Comparison of ENCODE assay signal across 18 cellular contexts in the genomic region with DNA sequence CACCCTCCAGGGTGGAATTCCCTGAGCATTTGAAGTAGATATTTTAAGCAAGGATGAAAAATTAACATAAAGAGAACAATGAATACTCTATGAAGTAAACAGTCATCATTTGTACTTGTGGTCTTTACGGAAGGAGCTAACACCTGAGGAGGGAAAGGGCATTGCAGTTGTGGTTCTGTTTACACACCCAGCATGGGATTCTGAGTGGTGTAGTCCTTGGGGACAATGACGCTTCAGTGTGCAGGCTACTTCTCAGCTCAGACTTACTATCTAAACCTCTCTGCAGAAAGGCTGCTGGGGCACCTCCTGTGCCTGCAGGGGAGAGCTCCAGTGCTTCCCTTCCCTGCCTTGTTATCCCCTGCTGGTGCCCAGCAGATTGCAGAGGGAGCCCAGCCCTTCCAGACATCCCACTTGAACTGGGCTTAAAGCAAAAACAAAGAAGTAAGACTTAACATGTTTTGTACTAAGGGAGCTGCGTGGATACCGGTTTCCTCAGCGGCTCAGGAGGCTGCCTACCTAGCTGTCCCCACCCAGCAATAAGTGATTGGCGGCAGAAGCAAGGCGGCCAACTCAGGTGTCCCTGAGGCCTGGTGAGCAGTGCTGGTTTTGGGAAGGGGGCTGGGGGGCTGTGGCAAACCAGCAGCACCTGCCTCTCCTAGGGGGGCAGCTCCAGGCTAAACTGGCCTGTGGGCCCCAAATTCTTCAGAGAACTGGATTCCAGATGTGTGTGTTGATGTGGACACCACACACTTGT.
DNase-seq lines count a peak whose midpoint lies in the region; ATAC-seq and TF ChIP-seq lines count a peak whose summit lies in the region.
"Had no signal": no experiment of that assay in that cellular context is flagged by ENCODE, and none has a peak within 500 bp of the region (broad histone marks: within the 10 kb centered on the region; RNA-seq: fewer than 3 reads in every experiment).

No MANE protein-coding gene starts in this region.

- no peak overlapping the region for H3K4me3 ChIP-seq in dorsolateral prefrontal cortex
- H3K4me3 ChIP-seq: BLaER1 treated with 17β-estradiol and CSF1 and Interleukin-3, amounts not matched to agents 10 nM and 100 nM; left ventricle myocardium inferior had no signal

- H3K9me3 Mint-ChIP-seq in activated CD4-positive, alpha-beta T cell treated with anti-CD3 and anti-CD28 coated beads, Interleukin-2, amount 10 ng/mL, durations not matched to agents 7 days and 5 days = peaks cover 5% of the 10 kb centered on the region

- peaks cover 0 to 32% (median 0%) of the 10 kb centered on the region in 45 donors for H3K27me3 ChIP-seq in dorsolateral prefrontal cortex
- H3K27me3 ChIP-seq: BLaER1 treated with 17β-estradiol and CSF1 and Interleukin-3, amounts not matched to agents 10 nM and 100 nM had no signal

- peak; percentile 64 for ATAC-seq in GM18520 (IDR thresholded peaks at IDR 0.05; ENCODE audit: unreplicated experiment)
- peak; percentile 63 for ATAC-seq in GM21786 (IDR thresholded peaks at IDR 0.05; ENCODE audit: unreplicated experiment)
- peak; percentile 65 for ATAC-seq in HG03469 (IDR thresholded peaks at IDR 0.05; ENCODE audit: unreplicated experiment)
- ATAC-seq in sciatic nerve = peak; percentile 20
- ATAC-seq in HG02798 (IDR thresholded peaks at IDR 0.05; ENCODE audit: poor library complexity, unreplicated experiment) = no peak
- ATAC-seq: naive thymus-derived CD4-positive, alpha-beta T cell; Panc1 had no signal

- H3K27ac Mint-ChIP-seq in activated CD4-positive, alpha-beta T cell treated with anti-CD3 and anti-CD28 coated beads, Interleukin-2, amount 10 ng/mL, durations not matched to agents 7 days and 5 days = no peak overlapping the region
- H3K27ac Mint-ChIP-seq: brain had no signal

- H3K36me3 Mint-ChIP-seq in activated CD4-positive, alpha-beta T cell treated with anti-CD3 and anti-CD28 coated beads, Interleukin-2, amount 10 ng/mL, durations not matched to agents 7 days and 5 days (ENCODE audit: low read depth) = peaks cover 9% of the 10 kb centered on the region

- no peak for TF ChIP-seq CTCF in dorsolateral prefrontal cortex (IDR thresholded peaks at IDR 0.05 in 54 of 56, conservative IDR thresholded peaks at IDR 0.05 in 2 of 56; ENCODE audit: low read depth in 1 of 56, partially characterized antibody in 56 of 56)

- no peak for DNase-seq in sciatic nerve (ENCODE audit: low spot score)
- no peak for DNase-seq in dorsolateral prefrontal cortex
- DNase-seq in activated CD4-positive, alpha-beta T cell treated with anti-CD3 and anti-CD28 coated beads, Interleukin-2, amount 10 ng/mL, durations not matched to agents 7 days and 5 days = no peak
- DNase-seq: activated CD8-positive, alpha-beta memory T cell treated with anti-CD3 and anti-CD28 coated beads, Interleukin-2, amount 50 U/mL, for 4 hours; activated naive CD4-positive, alpha-beta T cell treated with anti-CD3 and anti-CD28 coated beads, Interleukin-2, amount 50 U/mL, for 16 hours; hypothalamus; left ventricle myocardium inferior; naive thymus-derived CD4-positive, alpha-beta T cell; NCI-H524 treated with DMSO at 0.1 percent for 48 hours; SW 1271; trophoblast cell had no signal

- peaks cover 24% of the 10 kb centered on the region for H3K4me1 Mint-ChIP-seq in activated CD4-positive, alpha-beta T cell treated with anti-CD3 and anti-CD28 coated beads, Interleukin-2, amount 10 ng/mL, durations not matched to agents 7 days and 5 days

- intact Hi-C loops in sciatic nerve (cut with DNase I) (no loop called here), dorsolateral prefrontal cortex (cut with DNase I) (no loop called here)

- H3K27ac ChIP-seq in dorsolateral prefrontal cortex = peak overlapping the region in 1 of 59 donors; percentile 9
- H3K27ac ChIP-seq: BLaER1 treated with 17β-estradiol and CSF1 and Interleukin-3, amounts not matched to agents 10 nM and 100 nM; left ventricle myocardium inferior had no signal

- CTCF ChIA-PET in activated CD4-positive, alpha-beta T cell treated with anti-CD3 and anti-CD28 coated beads, Interleukin-2, amount 10 ng/mL, durations not matched to agents 7 days and 5 days (lab: Charles Lee) = interaction anchor here (1.5 to 2.0 kb wide), 2 partner anchors 14 to 57 kb away, joined by 7 to 8 read pairs; no protein-coding TSS in a partner anchor

- POLR2A ChIA-PET in activated CD4-positive, alpha-beta T cell treated with anti-CD3 and anti-CD28 coated beads, Interleukin-2, amount 10 ng/mL, durations not matched to agents 7 days and 5 days (lab: Charles Lee) = interaction anchor here (0.7 kb wide), 1 partner anchor 148 kb away, joined by 3 read pairs; no protein-coding TSS in a partner anchor

- peaks cover 5% of the 10 kb centered on the region for H3K27me3 Mint-ChIP-seq in activated CD4-positive, alpha-beta T cell treated with anti-CD3 and anti-CD28 coated beads, Interleukin-2, amount 10 ng/mL, durations not matched to agents 7 days and 5 days

- H3K4me3 Mint-ChIP-seq in activated CD4-positive, alpha-beta T cell treated with anti-CD3 and anti-CD28 coated beads, Interleukin-2, amount 10 ng/mL, durations not matched to agents 7 days and 5 days = no peak overlapping the region
- H3K4me3 Mint-ChIP-seq: brain; naive thymus-derived CD4-positive, alpha-beta T cell had no signal
